Comparison of ENCODE assay signal across 10 cellular contexts in the genomic region with DNA sequence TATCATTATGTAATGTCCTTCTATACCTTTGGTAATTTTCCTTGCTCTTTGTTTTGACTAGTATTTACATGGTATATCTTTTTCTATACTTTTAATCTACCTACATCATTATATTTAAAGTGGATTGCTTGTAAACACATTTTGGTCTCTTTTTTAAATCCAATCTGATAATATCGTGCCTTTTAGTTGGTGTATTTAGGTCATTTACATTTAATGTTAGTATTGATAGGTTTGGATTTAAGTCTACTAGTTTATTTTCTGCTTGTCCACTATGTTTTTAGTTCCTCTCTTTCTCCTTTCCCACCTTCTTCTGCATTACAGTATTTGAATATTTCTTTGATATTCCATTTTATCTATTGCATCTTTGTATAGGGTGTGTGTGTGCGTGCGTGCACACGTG.
"Had no signal": no experiment of that assay in that cellular context is flagged by ENCODE, and none has a peak within 500 bp of the region (broad histone marks: within the 10 kb centered on the region; RNA-seq: fewer than 3 reads in every experiment).

No MANE protein-coding gene starts in this region.

- H3K9ac ChIP-seq: GM23248 had no signal

- DNase-seq: GM23248, GOT3, H7, H9, HCEC 1CT, HFFc6 had no signal

- H3K36me3 ChIP-seq: HAP-1 had no signal

- H3K4me1 ChIP-seq: HAP-1 had no signal

- H3K27ac ChIP-seq: GM23248 had no signal

- FAIRE-seq: H1 had no signal

- H3K4me3 ChIP-seq: GM23248, GM23338, HAP-1 had no signal

- H3K4me2 ChIP-seq: GM23338 had no signal

- ATAC-seq: GM23338, HCT116 had no signal

- H2AFZ ChIP-seq: GM23248, GM23338 had no signal
